ENCODE assay signal across 15 cellular contexts in the genomic region with DNA sequence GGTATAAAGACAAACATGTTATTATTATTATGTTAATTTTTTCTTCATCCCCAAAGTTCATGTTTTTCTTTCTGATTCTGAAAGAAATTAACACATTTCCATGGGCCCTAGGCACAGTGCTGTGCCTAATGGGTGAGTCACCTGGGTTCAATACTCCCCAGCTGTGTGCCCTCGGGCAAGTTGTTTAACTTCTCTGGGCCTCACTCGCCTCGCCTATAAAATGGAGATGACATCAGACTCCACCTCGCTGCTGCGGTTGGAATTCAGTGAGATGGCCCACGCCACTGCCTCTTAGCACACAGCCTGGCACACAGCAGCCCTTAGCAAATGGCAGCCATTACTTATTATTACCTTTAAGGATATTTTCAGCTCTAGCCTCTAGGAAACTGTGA. TPM values are rescaled to one million over a fixed set of nuclear protein-coding genes. Genes with fewer than 3 reads are reported as not detected.
DNase-seq lines count a peak whose midpoint lies in the region; ATAC-seq, FAIRE-seq and TF ChIP-seq lines count a peak whose summit lies in the region.
"Had no signal": no experiment of that assay in that cellular context is flagged by ENCODE, and none has a peak within 500 bp of the region (broad histone marks: within the 10 kb centered on the region; RNA-seq: fewer than 3 reads in every experiment).

No MANE protein-coding gene starts in this region.

- ATAC-seq in Panc1 = peak; percentile 66

- no peaks in the 10 kb centered on the region for H3K79me1 ChIP-seq in trophoblast cell (ENCODE audit: low read length)

- peak; percentile 40 for FAIRE-seq in GM12891 (lab: Jason Lieb, UNC)
- FAIRE-seq in endothelial cell of umbilical vein (lab: Jason Lieb, UNC) = no peak
- FAIRE-seq: kidney had no signal

- H4K91ac ChIP-seq in trophoblast cell (ENCODE audit: low read depth, low read length) = no peak overlapping the region

- POLR2A ChIA-PET in Panc1 (lab: Charles Lee) = interaction anchor here (0.6 kb wide), 1 partner anchor 823 kb away, joined by 10 read pairs; no protein-coding TSS in a partner anchor
- POLR2A ChIA-PET in endothelial cell of umbilical vein (lab: Charles Lee) = interaction anchor here (0.6 to 0.7 kb wide), 2 partner anchors 30 to 118 kb away, joined by 3 to 4 read pairs; a partner anchor contains a TSS

- BruUV-seq in Panc1 (replicated peaks; lab: Mats Ljungman, UMichigan) (no TSS peak), endothelial cell of umbilical vein (replicated peaks; lab: Mats Ljungman, UMichigan) (no TSS peak)

- H4K20me1 ChIP-seq in endothelial cell of umbilical vein (replicated peaks; ENCODE audit: control insufficient read depth, extremely low read depth, insufficient read depth, low read length) = no peaks in the 10 kb centered on the region

- no peak overlapping the region for H2BK5ac ChIP-seq in trophoblast cell (ENCODE audit: low read depth, low read length, poor library complexity)

- H3K27me3 ChIP-seq in Panc1 (ENCODE audit: control insufficient read depth, insufficient read depth, low read length) (no peaks in the 10 kb centered on the region), endothelial cell of umbilical vein (ENCODE audit: control insufficient read depth in 2 of 2, insufficient read depth in 2 of 2, low read length in 2 of 2) (no peaks in the 10 kb centered on the region), trophoblast cell (ENCODE audit: insufficient read depth, low read length) (no peaks in the 10 kb centered on the region)
- H3K27me3 ChIP-seq: suprapubic skin had no signal

- H2AK5ac ChIP-seq in trophoblast cell (ENCODE audit: low read length) = no peak overlapping the region

- H2AFZ ChIP-seq in endothelial cell of umbilical vein (ENCODE audit: low read depth, low read length) (no peak overlapping the region), trophoblast cell (ENCODE audit: insufficient read depth, low read length, poor library complexity) (no peak overlapping the region)

- no peak overlapping the region for H2BK12ac ChIP-seq in trophoblast cell (ENCODE audit: low read length)

- DNase-seq in GM12891 (ENCODE audit: insufficient read length, low spot score) = no peak
- no peak for DNase-seq in Panc1 (ENCODE audit: low read depth, low spot score)
- DNase-seq in endothelial cell of umbilical vein (ENCODE audit: low read depth, low spot score) = no peak
- peak; percentile 95 to 100 for DNase-seq in trophoblast cell
- no peak for DNase-seq in iPS-NIHi11 (ENCODE audit: low spot score)
- no peak for DNase-seq in GM19240 (ENCODE audit: insufficient read length, low spot score)
- no peak for DNase-seq in stimulated activated naive CD4-positive, alpha-beta T cell (lab: John Stamatoyannopoulos, UW)
- no peak for DNase-seq in SHP77 (lab: John Stamatoyannopoulos, UW)
- DNase-seq: GF-D8, kidney, NCI-H524 treated with DMSO at 0.1 percent for 48 hours had no signal

- H3K18ac ChIP-seq in trophoblast cell (ENCODE audit: low read length) = no peak overlapping the region

- CTCF ChIA-PET in Panc1 (lab: Charles Lee) = interaction anchor here (0.7 to 3.0 kb wide), 7 partner anchors 29 to 323 kb away, joined by 3 to 33 read pairs (median 5); a partner anchor contains a TSS
- CTCF ChIA-PET in endothelial cell of umbilical vein (lab: Charles Lee) = interaction anchor here (0.6 to 10.8 kb wide), 32 partner anchors 10 to 269 kb away, joined by 3 to 369 read pairs (median 6); a partner anchor contains a TSS

- in situ Hi-C loops in Panc1 (cut with HindIII; ENCODE audit: low pct_unique_long_range_greater_than_20kb, low sequenced_read_pairs) = no loop called here

- no peaks in the 10 kb centered on the region for H3K9me1 ChIP-seq in endothelial cell of umbilical vein (replicated peaks; ENCODE audit: control insufficient read depth, extremely low read depth, insufficient read depth, low read length)

- peaks cover 7% of the 10 kb centered on the region; the same call in 1 of the 2 replicates for H3K4me1 ChIP-seq in Panc1 (ENCODE audit: control insufficient read depth, insufficient read depth, low read length)
- no peaks in the 10 kb centered on the region for H3K4me1 ChIP-seq in endothelial cell of umbilical vein (ENCODE audit: control insufficient read depth, extremely low read depth, insufficient read depth, low read length)
- peaks cover 3 to 6% of the 10 kb centered on the region in 2 experiments for H3K4me1 ChIP-seq in trophoblast cell (ENCODE audit: control insufficient read depth in 1 of 2, insufficient read depth in 2 of 2, low read length in 2 of 2)

- no peak overlapping the region for H4K12ac ChIP-seq in trophoblast cell (ENCODE audit: low read depth, low read length)

- H3K4me2 ChIP-seq in endothelial cell of umbilical vein (ENCODE audit: insufficient read depth, low read length) (no peak overlapping the region), trophoblast cell (ENCODE audit: low read length) (no peak overlapping the region)

- H3K9ac ChIP-seq in endothelial cell of umbilical vein (replicated peaks; ENCODE audit: extremely low read depth, insufficient read depth, low read length) = no peak overlapping the region
- no peak overlapping the region for H3K9ac ChIP-seq in trophoblast cell (ENCODE audit: low read length)

- H2BK120ac ChIP-seq in trophoblast cell (ENCODE audit: insufficient read depth, low read length, poor library complexity) = no peak overlapping the region

- TF ChIP-seq CTCF in Panc1 (IDR thresholded peaks at IDR 0.05) = no peak
- TF ChIP-seq CTCF in endothelial cell of umbilical vein (IDR thresholded peaks at IDR 0.05; ENCODE audit: extremely low read depth in 1 of 2, insufficient read depth in 1 of 2, low read depth in 1 of 2, low read length in 2 of 2) = no peak

- H3K23ac ChIP-seq in trophoblast cell (ENCODE audit: low read length) = no peak overlapping the region

- H3K79me2 ChIP-seq in endothelial cell of umbilical vein (ENCODE audit: control insufficient read depth, insufficient read depth, low read length) (no peaks in the 10 kb centered on the region), trophoblast cell (ENCODE audit: control insufficient read depth, insufficient read depth, low read length, poor library complexity) (no peaks in the 10 kb centered on the region)

- WGBS in trophoblast cell (ENCODE audit: extremely low coverage, insufficient coverage, insufficient read length) = no CpG with 5 or more reads among the region's 6 CpGs

- no peak overlapping the region for H3K4me3 ChIP-seq in Panc1 (ENCODE audit: low read depth in 2 of 2, low read length in 2 of 2)
- no peak overlapping the region for H3K4me3 ChIP-seq in endothelial cell of umbilical vein (replicated peaks in 1 of 3; ENCODE audit: insufficient read depth in 1 of 3, low read depth in 1 of 3, low read length in 3 of 3)
- H3K4me3 ChIP-seq in trophoblast cell (ENCODE audit: low read depth, low read length) = no peak overlapping the region
- H3K4me3 ChIP-seq: suprapubic skin had no signal

- no peaks in the 10 kb centered on the region for H3K9me3 ChIP-seq in Panc1 (ENCODE audit: control insufficient read depth, insufficient read depth, low read depth, low read length)
- no peaks in the 10 kb centered on the region for H3K9me3 ChIP-seq in endothelial cell of umbilical vein (replicated peaks; ENCODE audit: control insufficient read depth, insufficient read depth, low read length)
- H3K9me3 ChIP-seq in trophoblast cell (ENCODE audit: insufficient read depth, low read depth, low read length) = no peaks in the 10 kb centered on the region
- H3K9me3 ChIP-seq: suprapubic skin had no signal

- dilution Hi-C loops in endothelial cell of umbilical vein (cut with MboI; ENCODE audit: extremely low pct_ligation_motif_present, low sequenced_read_pairs) = no loop called here

- TF ChIP-seq POLR2A in GM12891 (IDR thresholded peaks at IDR 0.05; ENCODE audit: low read depth, low read length) = no peak
- no peak for TF ChIP-seq POLR2A in endothelial cell of umbilical vein (IDR thresholded peaks at IDR 0.05; ENCODE audit: low read depth, low read length)

- H3K36me3 ChIP-seq in Panc1 (ENCODE audit: control insufficient read depth, insufficient read depth, low read length) (no peaks in the 10 kb centered on the region), endothelial cell of umbilical vein (ENCODE audit: control insufficient read depth in 2 of 2, extremely low read depth in 1 of 2, insufficient read depth in 2 of 2, low read length in 2 of 2) (no peaks in the 10 kb centered on the region), trophoblast cell (ENCODE audit: control insufficient read depth in 1 of 2, insufficient read depth in 2 of 2, low read length in 2 of 2) (no peaks in the 10 kb centered on the region)
- H3K36me3 ChIP-seq: suprapubic skin had no signal

- H3K27ac ChIP-seq in Panc1 (ENCODE audit: low read length) = no peak overlapping the region
- H3K27ac ChIP-seq in endothelial cell of umbilical vein (ENCODE audit: insufficient read depth, low read depth, low read length) = no peak overlapping the region
- H3K27ac ChIP-seq in trophoblast cell (ENCODE audit: low read depth, low read length) = no peak overlapping the region
- H3K27ac ChIP-seq: HL-60, suprapubic skin had no signal

- intact Hi-C loops in Panc1 (cut with micrococcal nuclease; ENCODE audit: unreplicated experiment) = loop anchor here (10.0 kb wide), 1 partner anchor 227 kb away; no protein-coding TSS in a partner anchor
- intact Hi-C loops in endothelial cell of umbilical vein (cut with micrococcal nuclease) = loop anchor here (5.0 kb wide), 1 partner anchor 439 kb away; no protein-coding TSS in a partner anchor

- H4K8ac ChIP-seq in trophoblast cell (ENCODE audit: low read depth, low read length) = no peak overlapping the region

- no peak overlapping the region for H3K14ac ChIP-seq in trophoblast cell (ENCODE audit: low read length)

- H3K4ac ChIP-seq in trophoblast cell (ENCODE audit: low read depth, low read length) = no peak overlapping the region

RNA-seq across cellular contexts. Expression of a gene that starts 22.6 kb away (rescaled TPM):
- 6.6 TPM for polyA plus RNA-seq in GM12891 (2012; ENCODE audit: low read depth, missing spikeins)
- total RNA-seq in Panc1 (2021; ENCODE audit: unreplicated experiment) (not detected), endothelial cell of umbilical vein (0.95 and 0.99 TPM in 2 replicates)
- not detected for polyA plus RNA-seq in Panc1 (2012; ENCODE audit: insufficient read length)
- polyA plus RNA-seq in endothelial cell of umbilical vein = 1.2 and 1.3 TPM in 2 replicates
- 1.1 TPM in 2 replicates for polyA plus RNA-seq in endothelial cell of umbilical vein (2011; cell fraction: cytosol; rRNA removed)
- 0.63 and 0.97 TPM in 2 replicates for polyA plus RNA-seq in endothelial cell of umbilical vein (2011; cell fraction: nucleus; rRNA removed)
- 0.22 and 0.46 TPM in 2 replicates for polyA plus RNA-seq in endothelial cell of umbilical vein (2012)
- not detected in 2 replicates for polyA minus RNA-seq in endothelial cell of umbilical vein
- not detected for polyA minus RNA-seq in endothelial cell of umbilical vein (2011; cell fraction: cytosol; rRNA and poly(A)+ RNA removed)
- 0.24 TPM in 1 of 2 replicates, not detected in the other for polyA minus RNA-seq in endothelial cell of umbilical vein (2011; cell fraction: nucleus; rRNA and poly(A)+ RNA removed)
- polyA plus RNA-seq in trophoblast cell (2013) = 1.5 and 1.9 TPM in 2 replicates
- total RNA-seq: neural crest cell had no signal
- polyA plus RNA-seq: BJ had no signal

RNA-seq across cellular contexts. Expression of a gene that starts 49.4 kb away (rescaled TPM):
- 2.8 TPM for polyA plus RNA-seq in GM12891 (2012; ENCODE audit: low read depth, missing spikeins)
- total RNA-seq in Panc1 (2021; ENCODE audit: unreplicated experiment) = 18.9 TPM
- 17.0 TPM for polyA plus RNA-seq in Panc1 (2012; ENCODE audit: insufficient read length)
- total RNA-seq in endothelial cell of umbilical vein = 5.4 and 5.8 TPM in 2 replicates
- polyA plus RNA-seq in endothelial cell of umbilical vein = 7.5 and 8.3 TPM in 2 replicates
- 6.8 and 7.9 TPM in 2 replicates for polyA plus RNA-seq in endothelial cell of umbilical vein (2011; cell fraction: cytosol; rRNA removed)
- 6.6 and 8.9 TPM in 2 replicates for polyA plus RNA-seq in endothelial cell of umbilical vein (2011; cell fraction: nucleus; rRNA removed)
- polyA plus RNA-seq in endothelial cell of umbilical vein (2012) = 4.5 and 4.6 TPM in 2 replicates
- 17.1 and 17.6 TPM in 2 replicates for polyA minus RNA-seq in endothelial cell of umbilical vein
- 18.3 TPM for polyA minus RNA-seq in endothelial cell of umbilical vein (2011; cell fraction: cytosol; rRNA and poly(A)+ RNA removed)
- polyA minus RNA-seq in endothelial cell of umbilical vein (2011; cell fraction: nucleus; rRNA and poly(A)+ RNA removed) = 3.1 and 6.3 TPM in 2 replicates
- 7.5 and 8.2 TPM in 2 replicates for polyA plus RNA-seq in trophoblast cell (2013)

Comparison
In these comparisons a context has a peak if more than half of its experiments do, and no peak if none do; other contexts are left out.
1. DNase-seq: peak in trophoblast cell (2 of 2); none in GM12891 (single experiment), Panc1 (single experiment), endothelial cell of umbilical vein (single experiment), iPS-NIHi11 (single experiment), GM19240 (single experiment), stimulated activated naive CD4-positive, alpha-beta T cell (0 of 6) and SHP77 (0 of 2).